Comparison of ENCODE assay signal across 13 cellular contexts in genomic region chr10:100748251-100749058, GRCh38. TPM values are rescaled to one million over a fixed set of nuclear protein-coding genes. Genes with fewer than 3 reads are reported as not detected.
DNase-seq lines count a peak whose midpoint lies in the region; ATAC-seq and TF ChIP-seq lines count a peak whose summit lies in the region.
"Had no signal": no experiment of that assay in that cellular context is flagged by ENCODE, and none has a peak within 500 bp of the region (broad histone marks: within the 10 kb centered on the region; RNA-seq: fewer than 3 reads in every experiment).

No MANE protein-coding gene starts in this region.

- intact Hi-C loops in left ventricle myocardium inferior (cut with micrococcal nuclease): no loop called here
- intact Hi-C loops in left cardiac atrium (cut with DNase I): no loop called here
- intact Hi-C loops in ascending aorta (cut with DNase I): no loop called here

- no peak for DNase-seq in left ventricle myocardium inferior
- DNase-seq in left cardiac atrium: no peak
- no peak for DNase-seq in ascending aorta (ENCODE audit: low spot score in 2 of 2)
- no peak for DNase-seq in NCI-H446 (lab: John Stamatoyannopoulos, UW)
- DNase-seq in occipital lobe (lab: John Stamatoyannopoulos, UW): no peak
- DNase-seq in DMS79 treated with DMSO at 0.1 percent for 48 hours (lab: John Stamatoyannopoulos, UW): no peak
- no peak for DNase-seq in SW 1271 (lab: John Stamatoyannopoulos, UW)
- DNase-seq: activated CD4-positive, alpha-beta T cell treated with anti-CD3 and anti-CD28 coated beads, Interleukin-2, amount 10 ng/mL, durations not matched to agents 7 days and 5 days; activated naive CD4-positive, alpha-beta T cell treated with anti-CD3 and anti-CD28 coated beads for 36 hours; cerebellar nuclear complex; nucleus accumbens had no signal

- H3K4me1 ChIP-seq in left ventricle myocardium inferior: peaks cover 56% of the 10 kb centered on the region
- H3K4me1 ChIP-seq in ascending aorta: peaks cover 15 to 45% of the 10 kb centered on the region in 2 donors
- peaks cover 25% of the 10 kb centered on the region for H3K4me1 ChIP-seq in mesodermal cell (ENCODE audit: control insufficient read depth, insufficient read depth, low read length, poor library complexity, severe bottlenecking)

- H3K9me3 ChIP-seq in left ventricle myocardium inferior (replicated peaks): no peaks in the 10 kb centered on the region
- H3K9me3 ChIP-seq in ascending aorta: no peaks in the 10 kb centered on the region
- no peaks in the 10 kb centered on the region for H3K9me3 ChIP-seq in mesodermal cell (ENCODE audit: control insufficient read depth, low read length)

- H3K27me3 ChIP-seq in left ventricle myocardium inferior (ENCODE audit: low read depth) (peaks cover 100% of the 10 kb centered on the region), ascending aorta (peaks cover 51% of the 10 kb centered on the region)

- H3K4me3 ChIP-seq in left ventricle myocardium inferior (peak overlapping the region; percentile 55), ascending aorta (peak overlapping the region; percentile 38 to 51), mesodermal cell (ENCODE audit: extremely low read depth, insufficient read depth, low read length, poor library complexity, severe bottlenecking) (peak overlapping the region; percentile 2)

- 1 to 2% methylated on average over 38 to 48 of the region's 53 CpGs for WGBS in mesodermal cell (ENCODE audit: insufficient coverage in 2 of 2), 2 experiments

- TF ChIP-seq CTCF in left ventricle myocardium inferior (IDR thresholded peaks at IDR 0.05; ENCODE audit: borderline replicate concordance): no peak
- no peak for TF ChIP-seq CTCF in ascending aorta (IDR thresholded peaks at IDR 0.05)

- H3K27ac ChIP-seq in left ventricle myocardium inferior (replicated peaks) (no peak overlapping the region), ascending aorta (no peak overlapping the region), mesodermal cell (ENCODE audit: low read depth, low read length, severe bottlenecking) (no peak overlapping the region)

- no peaks in the 10 kb centered on the region for H3K36me3 ChIP-seq in left ventricle myocardium inferior
- H3K36me3 ChIP-seq in ascending aorta: no peaks in the 10 kb centered on the region
- no peaks in the 10 kb centered on the region for H3K36me3 ChIP-seq in mesodermal cell (ENCODE audit: control insufficient read depth, insufficient read depth, low read length)

- ATAC-seq in left cardiac atrium: no peak

RNA-seq across cellular contexts. Expression of gene PAX2, which starts 3.1 kb away (rescaled TPM):
- total RNA-seq in left ventricle myocardium inferior (not detected), left cardiac atrium (not detected), ascending aorta (not detected), occipital lobe (not detected)
- polyA plus RNA-seq in mesodermal cell (2013, experiment 1 of 2): 1.7 TPM
- 1.0 TPM for polyA plus RNA-seq in mesodermal cell (2013, experiment 2 of 2)
- total RNA-seq: activated CD4-positive, alpha-beta T cell treated with anti-CD3 and anti-CD28 coated beads, Interleukin-2, amount 10 ng/mL, durations not matched to agents 7 days and 5 days; activated naive CD4-positive, alpha-beta T cell treated with anti-CD3 and anti-CD28 coated beads for 36 hours had no signal
- polyA plus RNA-seq: keratinocyte had no signal

Comparison
In these comparisons a context has a peak if more than half of its experiments do, and no peak if none do; other contexts are left out.
1. H3K4me3 ChIP-seq: peak in every context shown above with its lines; median percentile 55 in left ventricle myocardium inferior; 44 in ascending aorta; 2 in mesodermal cell.